In genomic region chr22:23200896-23201295, GRCh38 we compare ENCODE assay signal across 1 cellular context.
TF ChIP-seq lines count a peak whose summit lies in the region.

No MANE protein-coding gene starts in this region.

TF ChIP-seq in H1, 55 proteins besides CTCF, POLR2A, EP300 and RAD21:
- no peak for TF ChIP-seq SP1 (IDR thresholded peaks at IDR 0.05; ENCODE audit: low read depth, low read length)
- TF ChIP-seq TAF7 (optimal IDR thresholded peaks at IDR 0.05; ENCODE audit: borderline replicate concordance, low read depth, low read length): no peak
- no peak for TF ChIP-seq TBP (IDR thresholded peaks at IDR 0.05; ENCODE audit: low read depth, low read length)
- no peak for TF ChIP-seq GABPA (IDR thresholded peaks at IDR 0.05; ENCODE audit: borderline replicate concordance, insufficient read depth, low read length)
- no peak for TF ChIP-seq FOSL1 (IDR thresholded peaks at IDR 0.05; ENCODE audit: insufficient read depth, low read depth, low read length)
- no peak for TF ChIP-seq PHF8 (conservative IDR thresholded peaks at IDR 0.05; ENCODE audit: low read depth, low read length)
- no peak for TF ChIP-seq SAP30 (IDR thresholded peaks at IDR 0.05; ENCODE audit: insufficient read depth, insufficient replicate concordance, low read length)
- no peak for TF ChIP-seq HDAC2 (IDR thresholded peaks at IDR 0.05; ENCODE audit: borderline replicate concordance in 1 of 2, low read depth in 2 of 2, low read length in 2 of 2)
